In the genomic region with DNA sequence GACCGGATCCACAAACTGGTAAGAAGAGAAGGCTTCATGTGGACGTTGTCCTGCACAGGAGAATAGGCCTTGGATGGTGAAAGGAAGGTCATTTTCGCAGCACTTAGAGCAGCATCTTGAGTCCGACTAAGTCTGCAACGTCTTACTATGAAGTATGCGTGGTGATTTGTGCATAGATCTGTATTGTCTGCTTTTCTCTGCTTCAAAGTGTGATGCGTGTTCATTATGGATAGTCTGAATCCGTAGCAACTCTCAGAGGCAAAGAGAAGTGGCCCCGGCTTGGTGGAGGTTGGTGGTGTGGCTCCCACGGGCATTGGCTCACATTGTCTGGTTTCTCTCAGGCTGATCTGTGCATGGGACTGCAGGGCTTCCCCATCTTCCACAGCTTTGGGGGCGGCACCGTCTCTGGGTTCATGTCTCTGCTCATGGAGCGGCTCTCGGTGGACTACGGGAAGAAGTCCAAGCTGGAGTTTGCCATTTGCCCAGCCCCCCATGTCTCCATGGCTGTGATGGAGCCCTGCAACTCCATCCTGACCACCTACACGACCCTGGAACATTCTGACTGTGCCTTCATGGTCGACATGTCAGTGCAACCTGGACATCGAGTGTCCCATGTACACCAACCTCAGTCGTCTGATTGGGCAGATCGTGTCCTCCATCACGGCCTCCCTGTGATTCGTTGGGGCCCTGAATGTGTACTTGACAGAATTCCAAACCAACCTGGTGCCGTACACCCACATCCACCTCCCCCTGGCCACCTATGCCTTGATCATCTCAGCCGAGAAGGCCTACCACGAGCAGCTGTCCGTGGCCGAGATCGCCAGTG, we compare ENCODE assay signal across 33 cellular contexts. TPM values are rescaled to one million over a fixed set of nuclear protein-coding genes. Genes with fewer than 3 reads are reported as not detected.
"Had no signal": no experiment of that assay in that cellular context is flagged by ENCODE, and none has a peak within 500 bp of the region (broad histone marks: within the 10 kb centered on the region; RNA-seq: fewer than 3 reads in every experiment).

No MANE protein-coding gene starts in this region.

- DNase-seq: hypothalamus; immature natural killer cell; left colon; left lung; lower lobe of right lung; mammary epithelial cell; mesenchymal stem cell; naive B cell; natural killer cell; nephron progenitor cell; nucleus accumbens; retina; right cardiac atrium; small intestine; spleen; stimulated activated CD4-positive, alpha-beta T cell treated with anti-CD3 and anti-CD28 coated beads, Interleukin-4, amount 100 ng/mL, for 24 hours; stimulated activated naive CD4-positive, alpha-beta T cell; tibial artery; trophoblast cell; upper lobe of right lung; uterus had no signal

- H3K36me3 Mint-ChIP-seq: immature natural killer cell; naive B cell; natural killer cell; stimulated activated effector memory CD8-positive, alpha-beta T cell treated with anti-CD3 and anti-CD28 coated beads, Interleukin-12 subunit alpha, Interleukin-12 subunit beta, amount 100 ng/mL, for 72 hours had no signal

- H3K27me3 ChIP-seq: spleen, suprapubic skin, upper lobe of right lung, uterus had no signal

- H3K4me3 Mint-ChIP-seq: immature natural killer cell; naive B cell; natural killer cell; nephron progenitor cell; stimulated activated effector memory CD8-positive, alpha-beta T cell treated with anti-CD3 and anti-CD28 coated beads, Interleukin-12 subunit alpha, Interleukin-12 subunit beta, amount 100 ng/mL, for 72 hours; stimulated activated naive CD8-positive, alpha-beta T cell treated with anti-CD3 and anti-CD28 coated beads, Interleukin-15, Interleukin-2, amounts not matched to agents 100 ng/mL and 50 ng/mL, for 24 hours had no signal

- FAIRE-seq: islet of Langerhans, kidney, small intestine had no signal

- H3K4me1 Mint-ChIP-seq: immature natural killer cell; naive B cell; natural killer cell; stimulated activated effector memory CD8-positive, alpha-beta T cell treated with anti-CD3 and anti-CD28 coated beads, Interleukin-12 subunit alpha, Interleukin-12 subunit beta, amount 100 ng/mL, for 72 hours had no signal

- H3K27ac Mint-ChIP-seq: immature natural killer cell; naive B cell; natural killer cell; nephron progenitor cell; stimulated activated effector memory CD8-positive, alpha-beta T cell treated with anti-CD3 and anti-CD28 coated beads, Interleukin-12 subunit alpha, Interleukin-12 subunit beta, amount 100 ng/mL, for 72 hours; stimulated activated naive CD8-positive, alpha-beta T cell treated with anti-CD3 and anti-CD28 coated beads, Interleukin-15, Interleukin-2, amounts not matched to agents 100 ng/mL and 50 ng/mL, for 24 hours had no signal

- H3K9me3 Mint-ChIP-seq: immature natural killer cell; naive B cell; natural killer cell; stimulated activated effector memory CD8-positive, alpha-beta T cell treated with anti-CD3 and anti-CD28 coated beads, Interleukin-12 subunit alpha, Interleukin-12 subunit beta, amount 100 ng/mL, for 72 hours; stimulated activated naive CD8-positive, alpha-beta T cell treated with anti-CD3 and anti-CD28 coated beads, Interleukin-15, Interleukin-2, amounts not matched to agents 100 ng/mL and 50 ng/mL, for 24 hours had no signal

- H3K27ac ChIP-seq: left lung, lower lobe of right lung, prostate gland, spleen, suprapubic skin, thoracic aorta, tibial artery, upper lobe of right lung, uterus had no signal

- H3K4me1 ChIP-seq: left lung, lower lobe of right lung, prostate gland, spleen, tibial artery, upper lobe of right lung, uterus had no signal

- H3K27me3 Mint-ChIP-seq: stimulated activated naive CD8-positive, alpha-beta T cell treated with anti-CD3 and anti-CD28 coated beads, Interleukin-15, Interleukin-2, amounts not matched to agents 100 ng/mL and 50 ng/mL, for 24 hours had no signal

- H3K4me3 ChIP-seq: left lung, lower lobe of right lung, prostate gland, spleen, suprapubic skin, thoracic aorta, tibial artery, upper lobe of right lung, uterus had no signal

- H3K9me3 ChIP-seq: left lung, lower lobe of right lung, prostate gland, spleen, suprapubic skin, thoracic aorta, tibial artery, upper lobe of right lung, uterus had no signal

- ATAC-seq: left colon, left lung, lower lobe of right lung, natural killer cell, right cardiac atrium, sciatic nerve, upper lobe of right lung had no signal

- H3K36me3 ChIP-seq: left lung, lower lobe of right lung, prostate gland, spleen, suprapubic skin, thoracic aorta, tibial artery, upper lobe of right lung, uterus had no signal

RNA-seq across cellular contexts. Expression of a gene that starts 21.5 kb away (rescaled TPM):
- total RNA-seq: kidney, liver, mammary epithelial cell, mononuclear cell, osteocyte, right cardiac atrium, sciatic nerve, spleen, subcutaneous adipose tissue, suprapubic skin, thoracic aorta, upper lobe of right lung had no signal
- polyA plus RNA-seq: immature natural killer cell, liver, mammary epithelial cell, right cardiac atrium had no signal

RNA-seq across cellular contexts. Expression of a gene that starts 34.9 kb away (rescaled TPM):
- total RNA-seq: mononuclear cell, natural killer cell, osteocyte had no signal
- polyA plus RNA-seq: immature natural killer cell had no signal

RNA-seq across cellular contexts. Expression of a gene that starts 52.3 kb away (rescaled TPM):
- polyA plus RNA-seq: immature natural killer cell had no signal
